8 cellular contexts compared by ENCODE assay signal in genomic region chr3:197736010-197736490, GRCh38.
DNase-seq lines count a peak whose midpoint lies in the region; ATAC-seq and TF ChIP-seq lines count a peak whose summit lies in the region.

No MANE protein-coding gene starts in this region.

- no peaks in the 10 kb centered on the region for H3K36me3 ChIP-seq in brain microvascular endothelial cell (replicated peaks)

- H3K27me3 ChIP-seq in brain microvascular endothelial cell (replicated peaks) = no peaks in the 10 kb centered on the region

- DNase-seq in AG10803 (ENCODE audit: low read depth) (peak; percentile 22), T-helper 1 cell (peak in 3 of 5 donors; percentile 24 to 53 (median 32)), brain microvascular endothelial cell (no peak), islet precursor cell (peak; percentile 78), NCI-H446 (lab: John Stamatoyannopoulos, UW) (no peak)
- peak; percentile 62 to 66 for DNase-seq in stimulated activated CD4-positive, alpha-beta T cell treated with anti-CD3 and anti-CD28 coated beads, Interleukin-2, amount 100 ng/mL, for 24 hours

- no peak for TF ChIP-seq CTCF in AG10803 (conservative IDR thresholded peaks at IDR 0.05; ENCODE audit: low read length)
- no peak for TF ChIP-seq CTCF in brain microvascular endothelial cell (IDR thresholded peaks at IDR 0.05; ENCODE audit: low read depth, low read length, missing control alignments)

- in situ Hi-C loops in brain microvascular endothelial cell (cut with HindIII; ENCODE audit: low pct_ligation_motif_present, low sequenced_read_pairs) = no loop called here

- peak; percentile 12 for ATAC-seq in GM21737 (IDR thresholded peaks at IDR 0.05; ENCODE audit: unreplicated experiment)
- ATAC-seq in GM18873 (IDR thresholded peaks at IDR 0.05; ENCODE audit: low FRiP score, unreplicated experiment) = no peak

- no peak overlapping the region for H3K27ac ChIP-seq in brain microvascular endothelial cell

- H3K4me3 ChIP-seq in AG10803 (ENCODE audit: low read length) (peak overlapping the region; percentile 81), brain microvascular endothelial cell (ENCODE audit: low read depth, low read length) (peak overlapping the region; percentile 74)

Comparison
In these comparisons a context has a peak if more than half of its experiments do, and no peak if none do; other contexts are left out.
1. DNase-seq: peak in AG10803 (single experiment), T-helper 1 cell (3 of 5), islet precursor cell (single experiment) and stimulated activated CD4-positive, alpha-beta T cell treated with anti-CD3 and anti-CD28 coated beads, Interleukin-2, amount 100 ng/mL, for 24 hours (2 of 2); none in brain microvascular endothelial cell (single experiment) and NCI-H446 (0 of 2).